ENCODE assay signal across 20 cellular contexts in genomic region chr16:50809561-50809960, GRCh38.
DNase-seq lines count a peak whose midpoint lies in the region; ATAC-seq lines count a peak whose summit lies in the region.
"Had no signal": no experiment of that assay in that cellular context is flagged by ENCODE, and none has a peak within 500 bp of the region (broad histone marks: within the 10 kb centered on the region; RNA-seq: fewer than 3 reads in every experiment).

No MANE protein-coding gene starts in this region.

- no peaks in the 10 kb centered on the region for H3K9me3 Mint-ChIP-seq in stimulated activated naive CD8-positive, alpha-beta T cell treated with anti-CD3 and anti-CD28 coated beads, Interleukin-15, amount 100 ng/mL, for 72 hours
- H3K9me3 Mint-ChIP-seq: activated naive CD4-positive, alpha-beta T cell treated with anti-CD3 and anti-CD28 coated beads, Interleukin-2, amount 50 U/mL, for 24 hours; neural crest cell; T-helper 2 cell treated with Interferon-gamma antibody and Interleukin-4, amounts not matched to agents 5 μg/mL and 100 μg/mL, for 36 hours had no signal

- no peak overlapping the region for H3K4me3 Mint-ChIP-seq in stimulated activated naive CD8-positive, alpha-beta T cell treated with anti-CD3 and anti-CD28 coated beads, Interleukin-15, amount 100 ng/mL, for 72 hours
- H3K4me3 Mint-ChIP-seq: activated naive CD4-positive, alpha-beta T cell treated with anti-CD3 and anti-CD28 coated beads, Interleukin-2, amount 50 U/mL, for 24 hours; neural crest cell; T-helper 2 cell treated with Interferon-gamma antibody and Interleukin-4, amounts not matched to agents 5 μg/mL and 100 μg/mL, for 36 hours had no signal

- no peaks in the 10 kb centered on the region for H3K27me3 Mint-ChIP-seq in stimulated activated naive CD8-positive, alpha-beta T cell treated with anti-CD3 and anti-CD28 coated beads, Interleukin-15, amount 100 ng/mL, for 72 hours
- H3K27me3 Mint-ChIP-seq: activated naive CD4-positive, alpha-beta T cell treated with anti-CD3 and anti-CD28 coated beads, Interleukin-2, amount 50 U/mL, for 24 hours had no signal

- H3K4me1 Mint-ChIP-seq in stimulated activated naive CD8-positive, alpha-beta T cell treated with anti-CD3 and anti-CD28 coated beads, Interleukin-15, amount 100 ng/mL, for 72 hours = peaks cover 30% of the 10 kb centered on the region

- H3K27ac Mint-ChIP-seq in stimulated activated naive CD8-positive, alpha-beta T cell treated with anti-CD3 and anti-CD28 coated beads, Interleukin-15, amount 100 ng/mL, for 72 hours = no peak overlapping the region
- H3K27ac Mint-ChIP-seq: activated naive CD4-positive, alpha-beta T cell treated with anti-CD3 and anti-CD28 coated beads, Interleukin-2, amount 50 U/mL, for 24 hours; T-helper 2 cell treated with Interferon-gamma antibody and Interleukin-4, amounts not matched to agents 5 μg/mL and 100 μg/mL, for 36 hours had no signal

- no peak for DNase-seq in stimulated activated naive CD8-positive, alpha-beta T cell treated with anti-CD3 and anti-CD28 coated beads, Interleukin-15, amount 100 ng/mL, for 72 hours
- DNase-seq in NK-92 (lab: John Stamatoyannopoulos, UW; ENCODE audit: unreplicated experiment) (no peak), NCI-H146 treated with DMSO at 0.1 percent for 48 hours (lab: John Stamatoyannopoulos, UW; ENCODE audit: unreplicated experiment) (no peak)
- DNase-seq: brain microvascular endothelial cell, DMS79 treated with DMSO at 0.1 percent for 48 hours, esophagus squamous epithelium, head of caudate nucleus, islet precursor cell, mesenchymal stem cell, NCI-H146, retina, SIG-M5, substantia nigra had no signal

- ATAC-seq in GM18907 (IDR thresholded peaks at IDR 0.05; ENCODE audit: unreplicated experiment) = peak; percentile 47
- peak; percentile 66 for ATAC-seq in HG02588 (IDR thresholded peaks at IDR 0.05; ENCODE audit: unreplicated experiment)
- peak; percentile 47 for ATAC-seq in HG03469 (IDR thresholded peaks at IDR 0.05; ENCODE audit: unreplicated experiment)
- ATAC-seq in stimulated activated naive CD8-positive, alpha-beta T cell treated with anti-CD3 and anti-CD28 coated beads, Interleukin-15, amount 100 ng/mL, for 72 hours = peak; percentile 19
- no peak for ATAC-seq in HG02623 (IDR thresholded peaks at IDR 0.05; ENCODE audit: unreplicated experiment)
